ENCODE assay signal across 10 cellular contexts in genomic region chr12:67456281-67456918, GRCh38.
DNase-seq lines count a peak whose midpoint lies in the region; ATAC-seq and TF ChIP-seq lines count a peak whose summit lies in the region.
"Had no signal": no experiment of that assay in that cellular context is flagged by ENCODE, and none has a peak within 500 bp of the region (broad histone marks: within the 10 kb centered on the region; RNA-seq: fewer than 3 reads in every experiment).

No MANE protein-coding gene starts in this region.

- in situ Hi-C loops in GM23248 (cut with MboI) = no loop called here

- H3K27ac ChIP-seq in GM23248 (peak overlapping the region; percentile 76; the same call in 1 of the 2 replicates), sigmoid colon (peak overlapping the region in 3 of 4 donors; percentile 48 to 66 (median 54)), stomach (no peak overlapping the region)

- ATAC-seq in mucosa of descending colon = no peak

- H3K4me3 ChIP-seq in GM23248 = peak overlapping the region; percentile 15; the same call in 1 of the 2 replicates
- no peak overlapping the region for H3K4me3 ChIP-seq in fibroblast of mammary gland (ENCODE audit: control insufficient read depth, low read depth, low read length)
- H3K4me3 ChIP-seq in sigmoid colon = no peak overlapping the region
- no peak overlapping the region for H3K4me3 ChIP-seq in stomach
- H3K4me3 ChIP-seq in mucosa of descending colon = no peak overlapping the region

- H2AFZ ChIP-seq in GM23248 = peak overlapping the region; percentile 14; the same call in 1 of the 2 replicates

- H3K4me2 ChIP-seq in GM23248 (ENCODE audit: unreplicated experiment) = peak overlapping the region; percentile 82

- no peaks in the 10 kb centered on the region for H3K79me2 ChIP-seq in GM23248 (ENCODE audit: insufficient read depth)

- no peak for TF ChIP-seq EP300 in sigmoid colon (IDR thresholded peaks at IDR 0.05)
- TF ChIP-seq EP300 in stomach (IDR thresholded peaks at IDR 0.05) = no peak

- H3K9me2 ChIP-seq in GM23248 (ENCODE audit: insufficient read depth) = no peaks in the 10 kb centered on the region

- H3K9me3 ChIP-seq in GM23248 (ENCODE audit: low read depth) = no peaks in the 10 kb centered on the region
- no peaks in the 10 kb centered on the region for H3K9me3 ChIP-seq in sigmoid colon
- H3K9me3 ChIP-seq in stomach = no peaks in the 10 kb centered on the region
- H3K9me3 ChIP-seq in mucosa of descending colon = no peaks in the 10 kb centered on the region

- H3K27me3 ChIP-seq in GM23248 (replicated peaks; ENCODE audit: insufficient read depth) = no peaks in the 10 kb centered on the region
- no peaks in the 10 kb centered on the region for H3K27me3 ChIP-seq in sigmoid colon
- no peaks in the 10 kb centered on the region for H3K27me3 ChIP-seq in stomach

- no peak overlapping the region for H3K9ac ChIP-seq in GM23248

- peaks cover 22% of the 10 kb centered on the region for H3F3A ChIP-seq in GM23248 (ENCODE audit: insufficient read depth)

- peaks cover 36% of the 10 kb centered on the region for H3K4me1 ChIP-seq in GM23248 (ENCODE audit: insufficient read depth)
- peaks cover 0 to 35% (median 24%) of the 10 kb centered on the region in 4 donors for H3K4me1 ChIP-seq in sigmoid colon
- peaks cover 0 to 24% (median 14%) of the 10 kb centered on the region in 4 donors for H3K4me1 ChIP-seq in stomach
- H3K4me1 ChIP-seq in mucosa of descending colon (ENCODE audit: low read depth) = no peaks in the 10 kb centered on the region

- H3K36me3 ChIP-seq in GM23248 (ENCODE audit: low read depth) (no peaks in the 10 kb centered on the region), sigmoid colon (no peaks in the 10 kb centered on the region), stomach (no peaks in the 10 kb centered on the region), mucosa of descending colon (ENCODE audit: low read depth) (no peaks in the 10 kb centered on the region)

- no peak for TF ChIP-seq POLR2A in sigmoid colon (IDR thresholded peaks at IDR 0.05)
- TF ChIP-seq POLR2A in stomach (IDR thresholded peaks at IDR 0.05) = no peak

- DNase-seq in GM23248 (peak; percentile 89), NCI-H345 (lab: John Stamatoyannopoulos, UW) (peak; percentile 13), fibroblast of mammary gland (ENCODE audit: low read depth) (peak; percentile 96), sigmoid colon (no peak), stomach (no peak), mucosa of gallbladder (ENCODE audit: low spot score) (no peak), mucosa of descending colon (no peak)
- no peak for DNase-seq in effector CD4-positive, alpha-beta T cell
- DNase-seq: activated effector memory CD4-positive, alpha-beta T cell treated with anti-CD3 and anti-CD28 coated beads, Interleukin-2, amount 50 U/mL, for 16 hours; SIG-M5 had no signal

- no peaks in the 10 kb centered on the region for H4K20me1 ChIP-seq in GM23248 (ENCODE audit: insufficient read depth)

- no peak for TF ChIP-seq CTCF in fibroblast of mammary gland (conservative IDR thresholded peaks at IDR 0.05; ENCODE audit: control insufficient read depth, insufficient read depth, low read depth, low read length)
- TF ChIP-seq CTCF in sigmoid colon (IDR thresholded peaks at IDR 0.05) = no peak
- no peak for TF ChIP-seq CTCF in stomach (IDR thresholded peaks at IDR 0.05)
- TF ChIP-seq CTCF in mucosa of descending colon (IDR thresholded peaks at IDR 0.05) = no peak

- intact Hi-C loops in sigmoid colon (cut with DNase I) = no loop called here
- intact Hi-C loops in stomach (cut with DNase I; ENCODE audit: low total_unique reads) = no loop called here
- intact Hi-C loops in mucosa of descending colon (cut with DNase I, micrococcal nuclease) = no loop called here

- 7 to 13% methylated on average over 4 of the region's 4 CpGs for WGBS in GM23248 (ENCODE audit: low coverage in 1 of 2, low lambda C conversion rate in 2 of 2, missing lambda C conversion rate in 2 of 2), 2 experiments
- 17 to 25% methylated on average over 4 of the region's 4 CpGs for WGBS in sigmoid colon, 2 donors
- 8 to 20% (median 17%) methylated on average over 4 of the region's 4 CpGs for WGBS in stomach, 5 donors

Comparison
In these comparisons a context has a peak if more than half of its experiments do, and no peak if none do; other contexts are left out.
1. DNase-seq: peak in GM23248 (single experiment), NCI-H345 (single experiment) and fibroblast of mammary gland (single experiment); none in sigmoid colon (single experiment), stomach (single experiment), mucosa of gallbladder (single experiment), effector CD4-positive, alpha-beta T cell (single experiment) and mucosa of descending colon (0 of 3).
2. H3K27ac ChIP-seq: peak in GM23248 (single experiment) and sigmoid colon (3 of 4); none in stomach (0 of 5).